In genomic region chrX:38959736-38960534, GRCh38 we compare ENCODE assay signal across 1 cellular context.
TF ChIP-seq lines count a peak whose summit lies in the region.

No MANE protein-coding gene starts in this region.

TF ChIP-seq in WTC11, 78 proteins besides CTCF, POLR2A, EP300 and RAD21 (continued from another document):
- no peak for TF ChIP-seq AR (CRISPR knock-in tag; IDR thresholded peaks at IDR 0.05)
- TF ChIP-seq CREB1 (CRISPR knock-in tag; IDR thresholded peaks at IDR 0.05), result no peak
- no peak for TF ChIP-seq EMX1 (CRISPR knock-in tag; IDR thresholded peaks at IDR 0.05)
- no peak for TF ChIP-seq E2F1 (CRISPR knock-in tag; IDR thresholded peaks at IDR 0.05)
- TF ChIP-seq ZNF396 (CRISPR knock-in tag; IDR thresholded peaks at IDR 0.05; ENCODE audit: borderline replicate concordance), result no peak
- no peak for TF ChIP-seq GRHL2 (CRISPR knock-in tag; IDR thresholded peaks at IDR 0.05; ENCODE audit: insufficient replicate concordance, severe bottlenecking)
- no peak for TF ChIP-seq CBFB (CRISPR knock-in tag; IDR thresholded peaks at IDR 0.05; ENCODE audit: low read depth)
- TF ChIP-seq KAT7 (CRISPR knock-in tag; IDR thresholded peaks at IDR 0.05; ENCODE audit: borderline replicate concordance), result no peak
TF ChIP-seq in WTC11: peak in this region for 0.
